In genomic region chr22:30228509-30229359, GRCh38 we compare ENCODE assay signal across 13 cellular contexts. TPM values are rescaled to one million over a fixed set of nuclear protein-coding genes. Genes with fewer than 3 reads are reported as not detected.
DNase-seq lines count a peak whose midpoint lies in the region; FAIRE-seq and TF ChIP-seq lines count a peak whose summit lies in the region.
"Had no signal": no experiment of that assay in that cellular context is flagged by ENCODE, and none has a peak within 500 bp of the region (broad histone marks: within the 10 kb centered on the region; RNA-seq: fewer than 3 reads in every experiment).

No MANE protein-coding gene starts in this region.

- TF ChIP-seq CTCF in Calu3 (IDR thresholded peaks at IDR 0.05; ENCODE audit: unreplicated experiment) (no peak), HFFc6 (IDR thresholded peaks at IDR 0.05) (no peak), astrocyte (IDR thresholded peaks at IDR 0.05; ENCODE audit: insufficient read depth, low read depth, low read length) (no peak), liver (IDR thresholded peaks at IDR 0.05; ENCODE audit: low read depth, low read length, missing input control) (no peak), colonic mucosa (IDR thresholded peaks at IDR 0.05) (no peak)

- peak overlapping the region; percentile 33 for H3K27ac ChIP-seq in astrocyte (ENCODE audit: low read depth, low read length)
- H3K27ac ChIP-seq in liver (ENCODE audit: low read depth in 1 of 2, low read length in 2 of 2), result no peak overlapping the region
- H3K27ac ChIP-seq in colonic mucosa, result no peak overlapping the region
- H3K27ac ChIP-seq: KMS-11 had no signal

- peak overlapping the region; percentile 2 for H3K4me2 ChIP-seq in astrocyte (ENCODE audit: low read length)
- H3K4me2 ChIP-seq: GM23338, KMS-11 had no signal

- H3K4me3 ChIP-seq in astrocyte (ENCODE audit: insufficient read depth, low read depth, low read length), result no peak overlapping the region
- no peak overlapping the region for H3K4me3 ChIP-seq in liver (ENCODE audit: low read depth in 1 of 3, low read length in 3 of 3)
- H3K4me3 ChIP-seq in colonic mucosa, result no peak overlapping the region
- H3K4me3 ChIP-seq: GM23338 had no signal

- 63% methylated on average over 21 of the region's 21 CpGs for WGBS in liver

- no peak for TF ChIP-seq RAD21 in liver (IDR thresholded peaks at IDR 0.05)

- FAIRE-seq in astrocyte (lab: Jason Lieb, UNC) (peak; percentile 5), GM12892 (lab: Jason Lieb, UNC) (no peak)

- H3K27me3 ChIP-seq in astrocyte (ENCODE audit: insufficient read depth, low read length) (no peaks in the 10 kb centered on the region), liver (ENCODE audit: control insufficient read depth in 4 of 4, insufficient read depth in 4 of 4, low read length in 3 of 4) (peaks cover 0 to 3% (median 0%) of the 10 kb centered on the region in 4 donors), colonic mucosa (no peaks in the 10 kb centered on the region)

- DNase-seq in Calu3 (peak; percentile 53), HFFc6 (peak; percentile 86), astrocyte (ENCODE audit: low read depth) (peak; percentile 67), colonic mucosa (no peak), NOMO-1 (lab: John Stamatoyannopoulos, UW; ENCODE audit: unreplicated experiment in 2 of 2) (no peak), NCI-H2081 treated with DMSO at 0.1 percent for 48 hours (lab: John Stamatoyannopoulos, UW) (no peak), GM12892 (ENCODE audit: insufficient read length) (no peak)
- DNase-seq: activated T-cell treated with anti-CD3 and anti-CD28 coated beads, Interleukin-2, amount 50 U/mL, for 1 hour; central memory CD4-positive, alpha-beta T cell; NCI-H2171 treated with DMSO at 0.1 percent for 48 hours had no signal

- peak overlapping the region; percentile 72 for H3K27ac Mint-ChIP-seq in Calu3 (ENCODE audit: unreplicated experiment)
- H3K27ac Mint-ChIP-seq in HFFc6, result peak overlapping the region; percentile 64
- peak overlapping the region; percentile 26 for H3K27ac Mint-ChIP-seq in astrocyte (ENCODE audit: unreplicated experiment)
- H3K27ac Mint-ChIP-seq: GM23338 had no signal

- peaks cover 47% of the 10 kb centered on the region for H3K4me1 ChIP-seq in astrocyte (ENCODE audit: insufficient read depth, low read length)
- no peaks in the 10 kb centered on the region for H3K4me1 ChIP-seq in liver (ENCODE audit: control insufficient read depth in 4 of 4, insufficient read depth in 4 of 4, low read length in 3 of 4)
- H3K4me1 ChIP-seq in colonic mucosa, result no peaks in the 10 kb centered on the region

- BruUV-seq in Calu3 (replicated peaks; lab: Mats Ljungman, UMichigan), result no TSS peak

- H3K9me3 Mint-ChIP-seq in Calu3 (ENCODE audit: low read depth, unreplicated experiment), result no peaks in the 10 kb centered on the region
- H3K9me3 Mint-ChIP-seq in HFFc6, result peaks cover 6% of the 10 kb centered on the region
- no peaks in the 10 kb centered on the region for H3K9me3 Mint-ChIP-seq in astrocyte (ENCODE audit: unreplicated experiment)
- H3K9me3 Mint-ChIP-seq: GM23338 had no signal

- H3K36me3 ChIP-seq in astrocyte (ENCODE audit: insufficient read depth, low read length) (no peaks in the 10 kb centered on the region), liver (ENCODE audit: control insufficient read depth in 4 of 4, insufficient read depth in 3 of 4, low read depth in 1 of 4, low read length in 3 of 4) (no peaks in the 10 kb centered on the region), colonic mucosa (no peaks in the 10 kb centered on the region)

- no peaks in the 10 kb centered on the region for H3K27me3 Mint-ChIP-seq in Calu3 (ENCODE audit: unreplicated experiment)
- H3K27me3 Mint-ChIP-seq in HFFc6 (ENCODE audit: insufficient read depth), result peaks cover 11% of the 10 kb centered on the region
- H3K27me3 Mint-ChIP-seq in astrocyte (ENCODE audit: low read depth, unreplicated experiment), result no peaks in the 10 kb centered on the region

- H4K20me1 ChIP-seq in astrocyte (ENCODE audit: insufficient read depth, low read length), result no peaks in the 10 kb centered on the region

- H3K36me3 Mint-ChIP-seq in Calu3 (ENCODE audit: insufficient read depth, unreplicated experiment), result peaks cover 21% of the 10 kb centered on the region
- H3K36me3 Mint-ChIP-seq in HFFc6 (ENCODE audit: low read depth), result peaks cover 7% of the 10 kb centered on the region
- no peaks in the 10 kb centered on the region for H3K36me3 Mint-ChIP-seq in astrocyte (ENCODE audit: low read depth, unreplicated experiment)

- no peak for TF ChIP-seq POLR2A in GM12892 (IDR thresholded peaks at IDR 0.05; ENCODE audit: low read depth, low read length)

- H3K4me1 Mint-ChIP-seq in Calu3 (ENCODE audit: low read depth, unreplicated experiment) (peaks cover 58% of the 10 kb centered on the region), HFFc6 (ENCODE audit: low read depth) (peaks cover 27% of the 10 kb centered on the region), astrocyte (ENCODE audit: low read depth, unreplicated experiment) (peaks cover 42% of the 10 kb centered on the region)

- H3K4me3 Mint-ChIP-seq in Calu3 (ENCODE audit: low read depth, unreplicated experiment), result peak overlapping the region; percentile 13
- peak overlapping the region; percentile 58 for H3K4me3 Mint-ChIP-seq in HFFc6
- no peak overlapping the region for H3K4me3 Mint-ChIP-seq in astrocyte (ENCODE audit: unreplicated experiment)
- H3K4me3 Mint-ChIP-seq: GM23338 had no signal

- H2AFZ ChIP-seq in astrocyte (ENCODE audit: low read depth, low read length), result no peak overlapping the region
- H2AFZ ChIP-seq: GM23338 had no signal

- intact Hi-C loops in Calu3 (cut with micrococcal nuclease; ENCODE audit: unreplicated experiment) (no loop called here), colonic mucosa (cut with DNase I) (no loop called here)

- CTCF ChIA-PET in Calu3 (lab: Charles Lee), result no interaction called here

- no peaks in the 10 kb centered on the region for H3K79me2 ChIP-seq in astrocyte (ENCODE audit: insufficient read depth, low read length)

- H3K9ac ChIP-seq in astrocyte (ENCODE audit: low read length) (peak overlapping the region; percentile 45), liver (ENCODE audit: low read depth in 1 of 2, low read length in 2 of 2) (no peak overlapping the region), colonic mucosa (ENCODE audit: low read depth in 2 of 2, low read length in 2 of 2) (no peak overlapping the region)
- H3K9ac ChIP-seq: KMS-11 had no signal

- H3K9me3 ChIP-seq in astrocyte (ENCODE audit: insufficient read depth, low read depth, low read length), result no peaks in the 10 kb centered on the region
- H3K9me3 ChIP-seq in liver (ENCODE audit: control insufficient read depth in 4 of 4, low read length in 3 of 4), result no peaks in the 10 kb centered on the region
- no peaks in the 10 kb centered on the region for H3K9me3 ChIP-seq in colonic mucosa

TF ChIP-seq in liver, 16 proteins besides CTCF, POLR2A, EP300 and RAD21:
- TF ChIP-seq NR2F2 (IDR thresholded peaks at IDR 0.05) (peak; percentile 37), FOXA2 (IDR thresholded peaks at IDR 0.05) (no peak)
- TF ChIP-seq, protein P1, sequence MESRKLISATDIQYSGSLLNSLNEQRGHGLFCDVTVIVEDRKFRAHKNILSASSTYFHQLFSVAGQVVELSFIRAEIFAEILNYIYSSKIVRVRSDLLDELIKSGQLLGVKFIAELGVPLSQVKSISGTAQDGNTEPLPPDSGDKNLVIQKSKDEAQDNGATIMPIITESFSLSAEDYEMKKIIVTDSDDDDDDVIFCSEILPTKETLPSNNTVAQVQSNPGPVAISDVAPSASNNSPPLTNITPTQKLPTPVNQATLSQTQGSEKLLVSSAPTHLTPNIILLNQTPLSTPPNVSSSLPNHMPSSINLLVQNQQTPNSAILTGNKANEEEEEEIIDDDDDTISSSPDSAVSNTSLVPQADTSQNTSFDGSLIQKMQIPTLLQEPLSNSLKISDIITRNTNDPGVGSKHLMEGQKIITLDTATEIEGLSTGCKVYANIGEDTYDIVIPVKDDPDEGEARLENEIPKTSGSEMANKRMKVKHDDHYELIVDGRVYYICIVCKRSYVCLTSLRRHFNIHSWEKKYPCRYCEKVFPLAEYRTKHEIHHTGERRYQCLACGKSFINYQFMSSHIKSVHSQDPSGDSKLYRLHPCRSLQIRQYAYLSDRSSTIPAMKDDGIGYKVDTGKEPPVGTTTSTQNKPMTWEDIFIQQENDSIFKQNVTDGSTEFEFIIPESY (IDR thresholded peaks at IDR 0.05), result no peak

RNA-seq across cellular contexts. Expression of gene LIF, which starts 17.8 kb away (rescaled TPM):
- total RNA-seq in Calu3 (2022) (202 and 260 TPM in 2 replicates), astrocyte (63.3 and 100 TPM in 2 replicates), liver (under 1 TPM; 0.08 to 0.09 TPM), colonic mucosa (10 to 100 TPM in 1 of 2 donors, 1 to 10 TPM in 1; 9.5 to 12.5 TPM)
- 1 to 10 TPM in 4 of 6 experiments, under 1 TPM in 2; 0.40 to 2.2 (median 1.1) TPM for total RNA-seq in HFFc6 (2021; fragmentation: NEBNext Ultra II Directional; extraction: Animal tissue kit (Norgen Biotek cat#: 25700))
- under 1 TPM in 1 of 2 donors, not detected in 1; 0.10 TPM for polyA plus RNA-seq in liver
- polyA plus RNA-seq in GM12892 (2012; ENCODE audit: missing spikeins), result 1.2 TPM

RNA-seq across cellular contexts. Expression of gene OSM, which starts 37.9 kb away (rescaled TPM):
- not detected in 2 replicates for total RNA-seq in Calu3 (2022)
- total RNA-seq in HFFc6 (2021; fragmentation: NEBNext Ultra II Directional; extraction: Animal tissue kit (Norgen Biotek cat#: 25700)), result not detected
- not detected in 2 replicates for total RNA-seq in astrocyte
- under 1 TPM; 0.25 to 0.84 TPM for total RNA-seq in liver
- under 1 TPM in 1 of 2 donors, not detected in 1; 0.09 TPM for polyA plus RNA-seq in liver
- under 1 TPM; 0.21 to 0.44 TPM for total RNA-seq in colonic mucosa
- polyA plus RNA-seq in GM12892 (2012; ENCODE audit: missing spikeins), result not detected
- total RNA-seq: GM23338 had no signal
- polyA plus RNA-seq: GM23338 had no signal

Comparison
In these comparisons a context has a peak if more than half of its experiments do, and no peak if none do; other contexts are left out.
1. DNase-seq: peak in Calu3 (single experiment), HFFc6 (single experiment) and astrocyte (single experiment); none in colonic mucosa (single experiment), NOMO-1 (0 of 2), NCI-H2081 treated with DMSO at 0.1 percent for 48 hours (single experiment) and GM12892 (single experiment).
2. Peak in every context shown above with its lines, with median percentiles within 50 percentile points of each other: H3K27ac Mint-ChIP-seq.